8 cellular contexts compared by ENCODE assay signal in genomic region chr14:24052656-24053547, GRCh38. TPM values are rescaled to one million over a fixed set of nuclear protein-coding genes. Genes with fewer than 3 reads are reported as not detected.
DNase-seq lines count a peak whose midpoint lies in the region; ATAC-seq and TF ChIP-seq lines count a peak whose summit lies in the region.

No MANE protein-coding gene starts in this region.

- no peaks in the 10 kb centered on the region for H3K27me3 ChIP-seq in SK-N-SH (ENCODE audit: insufficient read depth)
- no peaks in the 10 kb centered on the region for H3K27me3 ChIP-seq in naive thymus-derived CD4-positive, alpha-beta T cell (ENCODE audit: control insufficient read depth in 2 of 2, insufficient read depth in 2 of 2, low read length in 2 of 2)
- H3K27me3 ChIP-seq in stomach, result peaks cover 0 to 52% (median 6%) of the 10 kb centered on the region in 3 donors

- peaks cover 11% of the 10 kb centered on the region for H3K4me1 Mint-ChIP-seq in activated naive CD8-positive, alpha-beta T cell treated with anti-CD3 and anti-CD28 coated beads, Interleukin-2, amount 10 ng/mL, durations not matched to agents 7 days and 5 days
- peaks cover 8 to 17% (median 14%) of the 10 kb centered on the region in 7 donors for H3K4me1 Mint-ChIP-seq in naive thymus-derived CD4-positive, alpha-beta T cell

- peak overlapping the region in 1 of 2 experiments; percentile 8; a peak in 1 of 4 replicates for H3K27ac ChIP-seq in SK-N-SH (ENCODE audit: low read depth in 2 of 2, low read length in 1 of 2)
- H3K27ac ChIP-seq in naive thymus-derived CD4-positive, alpha-beta T cell (ENCODE audit: low read depth, low read length), result no peak overlapping the region
- no peak overlapping the region for H3K27ac ChIP-seq in stomach

- H3K36me3 Mint-ChIP-seq in activated naive CD8-positive, alpha-beta T cell treated with anti-CD3 and anti-CD28 coated beads, Interleukin-2, amount 10 ng/mL, durations not matched to agents 7 days and 5 days, result no peaks in the 10 kb centered on the region
- peaks cover 0 to 1% (median 0%) of the 10 kb centered on the region in 5 donors for H3K36me3 Mint-ChIP-seq in naive thymus-derived CD4-positive, alpha-beta T cell

- POLR2A ChIA-PET in SK-N-SH (lab: Yijun Ruan, JAX), result interaction anchor here (0.6 to 3.1 kb wide), 14 partner anchors 14 to 464 kb away, joined by 3 to 22 read pairs (median 6); partner anchors contain the start of genes DCAF11, EMC9, IRF9 and NRL
- POLR2A ChIA-PET in activated naive CD8-positive, alpha-beta T cell treated with anti-CD3 and anti-CD28 coated beads, Interleukin-2, amount 10 ng/mL, durations not matched to agents 7 days and 5 days (lab: Charles Lee), result interaction anchor here (0.6 to 1.7 kb wide), 9 partner anchors 16 to 131 kb away, joined by 3 to 10 read pairs (median 5); partner anchors contain the start of genes CPNE6, DCAF11, IRF9 and NRL
- POLR2A ChIA-PET in naive thymus-derived CD4-positive, alpha-beta T cell (lab: Charles Lee), result interaction anchor here (0.6 to 2.8 kb wide), 6 partner anchors 29 to 378 kb away, joined by 3 to 11 read pairs (median 6); partner anchors contain the start of genes DCAF11, NRL and PSME2

- no peak overlapping the region for H3K9ac ChIP-seq in SK-N-SH

- H3F3A ChIP-seq in SK-N-SH (replicated peaks; ENCODE audit: insufficient read depth), result no peaks in the 10 kb centered on the region

- intact Hi-C loops in naive thymus-derived CD4-positive, alpha-beta T cell (cut with micrococcal nuclease), result loop anchor here in 1 of 2 donors (1.0 kb wide), 2 partner anchors 17 to 61 kb away; partner anchors contain the start of genes DCAF11 and NRL
- intact Hi-C loops in stomach (cut with DNase I; ENCODE audit: low total_unique reads), result loop anchor here (10.0 kb wide), 1 partner anchor 52 kb away; no protein-coding TSS in a partner anchor

- TF ChIP-seq RAD21 in SK-N-SH (IDR thresholded peaks at IDR 0.05; ENCODE audit: low read length), result no peak

- DNase-seq in SK-N-SH (no peak), stomach (no peak), NCI-H1436 (lab: John Stamatoyannopoulos, UW) (no peak), ecto neural progenitor cell (ENCODE audit: low spot score) (no peak), NCI-H187 (lab: John Stamatoyannopoulos, UW) (no peak)
- peak; percentile 28 for DNase-seq in activated naive CD8-positive, alpha-beta T cell treated with anti-CD3 and anti-CD28 coated beads, Interleukin-2, amount 10 ng/mL, durations not matched to agents 7 days and 5 days
- DNase-seq in naive thymus-derived CD4-positive, alpha-beta T cell, result peak in 1 of 9 donors; percentile 55

- peak overlapping the region; percentile 69 for H3K4me3 Mint-ChIP-seq in activated naive CD8-positive, alpha-beta T cell treated with anti-CD3 and anti-CD28 coated beads, Interleukin-2, amount 10 ng/mL, durations not matched to agents 7 days and 5 days
- H3K4me3 Mint-ChIP-seq in naive thymus-derived CD4-positive, alpha-beta T cell, result peak overlapping the region; percentile 69 to 91 (median 80)

- ATAC-seq in SK-N-SH treated with all-trans-retinoic acid at 6 μM for 48 hours, result no peak
- ATAC-seq in activated naive CD8-positive, alpha-beta T cell treated with anti-CD3 and anti-CD28 coated beads, Interleukin-2, amount 10 ng/mL, durations not matched to agents 7 days and 5 days (ENCODE audit: low read depth), result no peak
- ATAC-seq in naive thymus-derived CD4-positive, alpha-beta T cell, result peak; percentile 51

- H3K4me2 ChIP-seq in SK-N-SH, result peak overlapping the region; percentile 88

- no peaks in the 10 kb centered on the region for H3K9me2 ChIP-seq in SK-N-SH

- peak overlapping the region; percentile 72 to 80; a peak in 3 of 4 replicates for H3K4me3 ChIP-seq in SK-N-SH (ENCODE audit: low read depth in 2 of 2, low read length in 1 of 2)
- peak overlapping the region; percentile 63 for H3K4me3 ChIP-seq in naive thymus-derived CD4-positive, alpha-beta T cell (ENCODE audit: low read length)
- peak overlapping the region; percentile 58 to 70 (median 64) for H3K4me3 ChIP-seq in stomach

- WGBS in SK-N-SH (ENCODE audit: low lambda C conversion rate), result 79% methylated on average over 18 of the region's 20 CpGs
- WGBS in stomach, 5 donors, result 49 to 62% (median 53%) methylated on average over 14 to 20 of the region's 20 CpGs

- no peaks in the 10 kb centered on the region for H3K9me3 ChIP-seq in SK-N-SH
- H3K9me3 ChIP-seq in naive thymus-derived CD4-positive, alpha-beta T cell (ENCODE audit: control insufficient read depth in 2 of 3, low read length in 3 of 3), result no peaks in the 10 kb centered on the region
- H3K9me3 ChIP-seq in stomach, result no peaks in the 10 kb centered on the region

- no peaks in the 10 kb centered on the region for H4K20me1 ChIP-seq in SK-N-SH (ENCODE audit: insufficient read depth)

- TF ChIP-seq EP300 in SK-N-SH (IDR thresholded peaks at IDR 0.05; ENCODE audit: borderline replicate concordance in 1 of 2, low read depth in 1 of 2, low read length in 1 of 2) (no peak), stomach (IDR thresholded peaks at IDR 0.05) (no peak)

- no peak overlapping the region for H3K27ac Mint-ChIP-seq in activated naive CD8-positive, alpha-beta T cell treated with anti-CD3 and anti-CD28 coated beads, Interleukin-2, amount 10 ng/mL, durations not matched to agents 7 days and 5 days
- peak overlapping the region in 5 of 9 donors; percentile 23 to 67 (median 46) for H3K27ac Mint-ChIP-seq in naive thymus-derived CD4-positive, alpha-beta T cell

- H3K27me3 Mint-ChIP-seq in activated naive CD8-positive, alpha-beta T cell treated with anti-CD3 and anti-CD28 coated beads, Interleukin-2, amount 10 ng/mL, durations not matched to agents 7 days and 5 days, result peaks cover 37% of the 10 kb centered on the region
- peaks cover 12 to 39% (median 19%) of the 10 kb centered on the region in 5 donors for H3K27me3 Mint-ChIP-seq in naive thymus-derived CD4-positive, alpha-beta T cell

- no peak for TF ChIP-seq CTCF in SK-N-SH (IDR thresholded peaks at IDR 0.05)
- TF ChIP-seq CTCF in stomach (IDR thresholded peaks at IDR 0.05), result no peak

- no peaks in the 10 kb centered on the region for H3K79me2 ChIP-seq in SK-N-SH (ENCODE audit: insufficient read depth)

- CTCF ChIA-PET in SK-N-SH (lab: Yijun Ruan, JAX), result interaction anchor here (1.0 to 42.8 kb wide), 5 partner anchors 32 to 464 kb away, joined by 3 to 1159 read pairs (median 5); partner anchors contain the start of gene PCK2
- CTCF ChIA-PET in naive thymus-derived CD4-positive, alpha-beta T cell (lab: Charles Lee), result interaction anchor here (0.8 to 8.4 kb wide), 2 partner anchors 38 to 53 kb away, joined by 3 to 246 read pairs; no protein-coding TSS in a partner anchor

- no peaks in the 10 kb centered on the region for H3K9me3 Mint-ChIP-seq in activated naive CD8-positive, alpha-beta T cell treated with anti-CD3 and anti-CD28 coated beads, Interleukin-2, amount 10 ng/mL, durations not matched to agents 7 days and 5 days
- H3K9me3 Mint-ChIP-seq in naive thymus-derived CD4-positive, alpha-beta T cell, result no peaks in the 10 kb centered on the region

- no peak overlapping the region for H2AFZ ChIP-seq in SK-N-SH (ENCODE audit: low read depth)

- TF ChIP-seq POLR2A in stomach (IDR thresholded peaks at IDR 0.05), result no peak

- no peaks in the 10 kb centered on the region for H3K36me3 ChIP-seq in SK-N-SH (replicated peaks in 1 of 2; ENCODE audit: control insufficient read depth in 1 of 2, insufficient read depth in 2 of 2, low read length in 1 of 2)
- H3K36me3 ChIP-seq in naive thymus-derived CD4-positive, alpha-beta T cell (ENCODE audit: control insufficient read depth in 2 of 3, insufficient read depth in 3 of 3, low read length in 3 of 3), result no peaks in the 10 kb centered on the region
- no peaks in the 10 kb centered on the region for H3K36me3 ChIP-seq in stomach

- H3K4me1 ChIP-seq in SK-N-SH (ENCODE audit: control insufficient read depth in 1 of 2, insufficient read depth in 2 of 2, low read depth in 1 of 2, low read length in 1 of 2), result peaks cover 0 to 18% of the 10 kb centered on the region in 2 experiments; a peak in 1 of 4 replicates
- H3K4me1 ChIP-seq in naive thymus-derived CD4-positive, alpha-beta T cell (ENCODE audit: control insufficient read depth in 2 of 2, insufficient read depth in 2 of 2, low read length in 2 of 2), result peaks cover 0 to 8% of the 10 kb centered on the region in 2 donors
- peaks cover 18 to 20% (median 19%) of the 10 kb centered on the region in 4 donors for H3K4me1 ChIP-seq in stomach

TF ChIP-seq in SK-N-SH, 30 proteins besides CTCF, POLR2A, EP300 and RAD21 (continues in another document):
- TF ChIP-seq NRF1 (IDR thresholded peaks at IDR 0.05; ENCODE audit: low read depth, low read length), result no peak

TF ChIP-seq in SK-N-SH treated with all-trans-retinoic acid at 6 μM for 48 hours, 23 proteins besides CTCF, POLR2A, EP300 and RAD21 (continues in another document):
- TF ChIP-seq ZNF8 (CRISPR knock-in tag; IDR thresholded peaks at IDR 0.05), result no peak

RNA-seq across cellular contexts. Expression of gene CARMIL3, which starts 1.1 kb away (rescaled TPM):
- polyA plus RNA-seq in SK-N-SH (2012; rRNA removed) (0.32 and 0.43 TPM in 2 replicates), stomach (under 1 TPM in 2 of 3 donors, not detected in 1; 0.25 to 0.75 TPM)
- 0.06 and 0.30 TPM in 2 replicates for polyA plus RNA-seq in SK-N-SH (2012; cell fraction: cytosol; rRNA removed)
- 2.4 and 2.8 TPM in 2 replicates for polyA plus RNA-seq in SK-N-SH (2012; cell fraction: nucleus; rRNA removed)
- total RNA-seq in activated naive CD8-positive, alpha-beta T cell treated with anti-CD3 and anti-CD28 coated beads, Interleukin-2, amount 10 ng/mL, durations not matched to agents 7 days and 5 days, result under 1 TPM; 0.80 to 0.91 TPM
- total RNA-seq in naive thymus-derived CD4-positive, alpha-beta T cell, result 1 to 10 TPM in 2 of 5 experiments, under 1 TPM in 3; 0.08 to 1.7 (median 0.27) TPM
- polyA plus RNA-seq in naive thymus-derived CD4-positive, alpha-beta T cell, result not detected
- 1 to 10 TPM in 2 of 5 donors, under 1 TPM in 2, not detected in 1; 0.14 to 2.0 (median 0.76) TPM for total RNA-seq in stomach

RNA-seq across cellular contexts. Expression of gene CPNE6, which starts 18.5 kb away (rescaled TPM):
- not detected in 2 replicates for polyA plus RNA-seq in SK-N-SH (2012; rRNA removed)
- not detected in 2 replicates for polyA plus RNA-seq in SK-N-SH (2012; cell fraction: cytosol; rRNA removed)
- polyA plus RNA-seq in SK-N-SH (2012; cell fraction: nucleus; rRNA removed), result not detected in 2 replicates
- under 1 TPM in 1 of 2 experiments, not detected in 1; 0.14 TPM for total RNA-seq in activated naive CD8-positive, alpha-beta T cell treated with anti-CD3 and anti-CD28 coated beads, Interleukin-2, amount 10 ng/mL, durations not matched to agents 7 days and 5 days
- total RNA-seq in naive thymus-derived CD4-positive, alpha-beta T cell, result under 1 TPM in 1 of 5 experiments, not detected in 4; 0.12 TPM
- polyA plus RNA-seq in naive thymus-derived CD4-positive, alpha-beta T cell, result not detected
- not detected for total RNA-seq in stomach
- polyA plus RNA-seq in stomach, result under 1 TPM in 2 of 3 donors, not detected in 1; 0.12 to 0.25 TPM

RNA-seq across cellular contexts. Expression of gene PCK2, which starts 41.2 kb away (rescaled TPM):
- 16.2 and 16.6 TPM in 2 replicates for polyA plus RNA-seq in SK-N-SH (2012; rRNA removed)
- polyA plus RNA-seq in SK-N-SH (2012; cell fraction: cytosol; rRNA removed), result 6.7 and 10.9 TPM in 2 replicates
- polyA plus RNA-seq in SK-N-SH (2012; cell fraction: nucleus; rRNA removed), result 21.2 and 23.0 TPM in 2 replicates
- total RNA-seq in activated naive CD8-positive, alpha-beta T cell treated with anti-CD3 and anti-CD28 coated beads, Interleukin-2, amount 10 ng/mL, durations not matched to agents 7 days and 5 days, result 10 to 100 TPM; 47.4 to 50.6 TPM
- total RNA-seq in naive thymus-derived CD4-positive, alpha-beta T cell, result 10 to 100 TPM in 4 of 5 experiments, 1 to 10 TPM in 1; 9.1 to 56.2 (median 14.4) TPM
- polyA plus RNA-seq in naive thymus-derived CD4-positive, alpha-beta T cell, result 10 to 100 TPM in 1 of 2 donors, 1 to 10 TPM in 1; 7.2 to 14.5 TPM
- total RNA-seq in stomach, result 100 to 1,000 TPM in 1 of 5 donors, 10 to 100 TPM in 1, 1 to 10 TPM in 3; 2.3 to 168 (median 8.4) TPM
- 10 to 100 TPM; 12.3 to 24.0 (median 17.0) TPM for polyA plus RNA-seq in stomach
